In genomic region chr13:47004552-47004951, GRCh38 we compare ENCODE assay signal across 16 cellular contexts.
DNase-seq lines count a peak whose midpoint lies in the region; ATAC-seq and TF ChIP-seq lines count a peak whose summit lies in the region.
"Had no signal": no experiment of that assay in that cellular context is flagged by ENCODE, and none has a peak within 500 bp of the region (broad histone marks: within the 10 kb centered on the region; RNA-seq: fewer than 3 reads in every experiment).

No MANE protein-coding gene starts in this region.

- ATAC-seq in esophagus mucosa (peak; percentile 67), GM19463 (IDR thresholded peaks at IDR 0.05; ENCODE audit: unreplicated experiment) (no peak), aorta (ENCODE audit: low FRiP score) (no peak)

- no peak overlapping the region for H3K27ac ChIP-seq in aorta (ENCODE audit: low read depth in 1 of 2, low read length in 2 of 2)
- H3K27ac ChIP-seq: C4-2B, GM23248 had no signal

- no peaks in the 10 kb centered on the region for H3K27me3 ChIP-seq in aorta (ENCODE audit: control insufficient read depth in 1 of 2, insufficient read depth in 2 of 2, low read length in 1 of 2)

- H3K36me3 ChIP-seq in aorta (ENCODE audit: control insufficient read depth in 1 of 2, insufficient read depth in 2 of 2, low read length in 1 of 2): no peaks in the 10 kb centered on the region
- H3K36me3 ChIP-seq: BE2C had no signal

- DNase-seq in LHCN-M2 (ENCODE audit: low read depth): peak; percentile 31
- DNase-seq in RPMI7951 (ENCODE audit: low read depth): peak; percentile 11
- DNase-seq in nephron progenitor cell: no peak
- DNase-seq in glutamatergic neuron: no peak
- DNase-seq in aorta: no peak
- DNase-seq: BE2C; CD4-positive, alpha-beta memory T cell; COR-L47; DMS153; DND-41; GF-D8; GM23248; H7 had no signal

- H3K4me1 ChIP-seq in aorta (ENCODE audit: control insufficient read depth in 1 of 2, insufficient read depth in 2 of 2, low read length in 2 of 2): no peaks in the 10 kb centered on the region
- H3K4me1 ChIP-seq: BE2C had no signal

- H3K4me3 Mint-ChIP-seq in nephron progenitor cell: no peak overlapping the region
- H3K4me3 Mint-ChIP-seq in glutamatergic neuron (ENCODE audit: unreplicated experiment): no peak overlapping the region
- H3K4me3 Mint-ChIP-seq: CD4-positive, alpha-beta memory T cell had no signal

- peaks cover 5% of the 10 kb centered on the region for H3K27me3 Mint-ChIP-seq in nephron progenitor cell (ENCODE audit: low read depth, poor library complexity)
- H3K27me3 Mint-ChIP-seq in glutamatergic neuron (ENCODE audit: unreplicated experiment): no peaks in the 10 kb centered on the region

- no peak overlapping the region for H3K4me3 ChIP-seq in aorta (ENCODE audit: low read length in 2 of 2)
- H3K4me3 ChIP-seq: GM23248 had no signal

- H3K9me3 ChIP-seq in aorta (ENCODE audit: control insufficient read depth, low read length): no peaks in the 10 kb centered on the region
- H3K9me3 ChIP-seq: BE2C had no signal

- H3K36me3 Mint-ChIP-seq in nephron progenitor cell (ENCODE audit: low read depth) (no peaks in the 10 kb centered on the region), glutamatergic neuron (ENCODE audit: unreplicated experiment) (no peaks in the 10 kb centered on the region)
- H3K36me3 Mint-ChIP-seq: CD4-positive, alpha-beta memory T cell had no signal

- 84 to 88% methylated on average over 1 of the region's 1 CpG for WGBS in aorta, 2 donors

- H3K4me1 Mint-ChIP-seq in nephron progenitor cell (peaks cover 7% of the 10 kb centered on the region), glutamatergic neuron (ENCODE audit: low read depth, unreplicated experiment) (peaks cover 11% of the 10 kb centered on the region)
- H3K4me1 Mint-ChIP-seq: CD4-positive, alpha-beta memory T cell had no signal

- H3K27ac Mint-ChIP-seq in nephron progenitor cell (peak overlapping the region; percentile 42), glutamatergic neuron (ENCODE audit: unreplicated experiment) (no peak overlapping the region)
- H3K27ac Mint-ChIP-seq: CD4-positive, alpha-beta memory T cell had no signal

- TF ChIP-seq CTCF in nephron progenitor cell (IDR thresholded peaks at IDR 0.05) (no peak), glutamatergic neuron (IDR thresholded peaks at IDR 0.05; ENCODE audit: partially characterized antibody, unreplicated experiment) (no peak)

- H3K9me3 Mint-ChIP-seq in nephron progenitor cell (no peaks in the 10 kb centered on the region), glutamatergic neuron (ENCODE audit: unreplicated experiment) (no peaks in the 10 kb centered on the region)
- H3K9me3 Mint-ChIP-seq: CD4-positive, alpha-beta memory T cell had no signal

- intact Hi-C loops in aorta (cut with DNase I): no loop called here

Comparison
In these comparisons a context has a peak if more than half of its experiments do, and no peak if none do; other contexts are left out.
1. DNase-seq: peak in LHCN-M2 (single experiment) and RPMI7951 (single experiment); none in nephron progenitor cell (single experiment), glutamatergic neuron (single experiment) and aorta (0 of 2).